ENCODE assay signal across 1 cellular context in the genomic region with DNA sequence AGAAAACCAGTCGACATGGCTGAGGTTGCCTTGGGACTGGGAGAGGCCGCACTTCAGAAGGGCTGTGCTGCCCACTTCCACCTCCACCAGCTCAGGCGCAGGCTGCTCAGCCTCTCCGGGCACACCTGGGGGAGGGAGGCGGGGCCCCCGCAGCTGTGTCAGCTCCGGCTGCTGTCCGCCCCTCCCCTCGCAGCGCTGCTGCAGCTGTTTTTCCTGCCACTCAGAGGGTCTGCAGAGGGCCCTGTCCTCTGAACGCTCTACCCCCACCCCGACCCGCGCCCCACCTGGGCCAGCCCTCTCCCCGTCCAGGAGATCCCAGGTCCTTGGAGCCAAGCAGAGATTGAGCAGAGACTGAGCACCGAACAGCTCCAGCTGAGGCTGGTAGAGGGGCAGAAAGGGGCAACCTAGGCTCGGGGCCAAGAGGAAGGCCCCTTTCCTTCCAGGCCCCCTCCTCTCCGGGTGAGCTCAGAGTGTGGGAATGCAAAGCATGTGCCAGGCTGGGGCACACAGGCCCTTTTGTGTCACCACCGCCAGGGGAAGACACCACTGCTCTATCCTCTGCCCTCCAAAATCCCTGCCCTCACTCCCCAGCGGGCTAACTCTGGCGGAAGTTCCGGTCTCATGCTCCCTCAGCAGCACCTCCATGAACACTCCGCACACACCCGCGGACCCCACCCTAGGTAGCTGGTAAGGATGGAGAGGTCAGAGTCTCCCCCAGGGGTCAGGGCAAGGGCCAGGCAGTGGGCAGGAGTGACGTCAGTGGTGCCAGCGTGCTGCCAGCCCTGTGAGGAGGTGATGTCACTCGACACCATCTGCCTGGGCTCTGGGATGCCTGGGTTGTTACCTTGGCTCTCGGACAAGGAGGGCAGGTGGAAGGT.
TF ChIP-seq lines count a peak whose summit lies in the region.

No MANE protein-coding gene starts in this region.

TF ChIP-seq in endothelial cell of umbilical vein, 7 proteins besides CTCF, POLR2A, EP300 and RAD21:
- TF ChIP-seq JUN (IDR thresholded peaks at IDR 0.05; ENCODE audit: borderline replicate concordance, insufficient read depth, insufficient read length, low read depth), result no peak
- no peak for TF ChIP-seq MYC (IDR thresholded peaks at IDR 0.05; ENCODE audit: low read depth, low read length)
- no peak for TF ChIP-seq EZH2 (IDR thresholded peaks at IDR 0.05; ENCODE audit: borderline replicate concordance, low read depth, low read length, severe bottlenecking)
- TF ChIP-seq FOS (IDR thresholded peaks at IDR 0.05; ENCODE audit: borderline replicate concordance, insufficient read depth, low read length), result peak; percentile 42
- TF ChIP-seq, protein P1, sequence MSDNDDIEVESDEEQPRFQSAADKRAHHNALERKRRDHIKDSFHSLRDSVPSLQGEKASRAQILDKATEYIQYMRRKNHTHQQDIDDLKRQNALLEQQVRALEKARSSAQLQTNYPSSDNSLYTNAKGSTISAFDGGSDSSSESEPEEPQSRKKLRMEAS (IDR thresholded peaks at IDR 0.05; ENCODE audit: insufficient read depth, insufficient read length), result no peak
- peak; percentile 36 for TF ChIP-seq POLR2AphosphoS5 (IDR thresholded peaks at IDR 0.05; ENCODE audit: insufficient read depth, low read depth, low read length)
- TF ChIP-seq GATA2 (IDR thresholded peaks at IDR 0.05; ENCODE audit: insufficient read depth, insufficient read length, low read depth, low read length), result no peak
